Comparison of ENCODE assay signal across 23 cellular contexts in genomic region chr16:3528406-3528805, GRCh38. TPM values are rescaled to one million over a fixed set of nuclear protein-coding genes. Genes with fewer than 3 reads are reported as not detected.
DNase-seq lines count a peak whose midpoint lies in the region; ATAC-seq, FAIRE-seq and TF ChIP-seq lines count a peak whose summit lies in the region.
"Had no signal": no experiment of that assay in that cellular context is flagged by ENCODE, and none has a peak within 500 bp of the region (broad histone marks: within the 10 kb centered on the region; RNA-seq: fewer than 3 reads in every experiment).

No MANE protein-coding gene starts in this region.

- POLR2A ChIA-PET in CD4-positive, alpha-beta memory T cell (lab: Charles Lee; ENCODE audit: partially characterized antibody), result no interaction called here
- POLR2A ChIA-PET in K562 (lab: Yijun Ruan, JAX), result no interaction called here
- POLR2A ChIA-PET in naive thymus-derived CD4-positive, alpha-beta T cell (lab: Charles Lee), result interaction anchor here (0.6 to 1.2 kb wide), 2 partner anchors 31 to 42 kb away, joined by 3 to 5 read pairs; no protein-coding TSS in a partner anchor

- H3K79me1 ChIP-seq in H9 (ENCODE audit: insufficient read depth, low read depth, low read length, poor library complexity, severe bottlenecking), result no peaks in the 10 kb centered on the region

- no peak for FAIRE-seq in K562 (lab: Jason Lieb, UNC)
- FAIRE-seq: H54 had no signal

- H3K4me3 ChIP-seq in CD4-positive, alpha-beta memory T cell (ENCODE audit: low read length in 2 of 2), result no peak overlapping the region
- H3K4me3 ChIP-seq in K562, result no peak overlapping the region
- no peak overlapping the region for H3K4me3 ChIP-seq in naive thymus-derived CD4-positive, alpha-beta T cell (ENCODE audit: low read length)
- no peak overlapping the region for H3K4me3 ChIP-seq in aorta (ENCODE audit: low read length in 2 of 2)
- H3K4me3 ChIP-seq: SJSA1 had no signal

- H3K4me2 ChIP-seq in K562 (ENCODE audit: insufficient read depth, low read length) (no peak overlapping the region), H9 (ENCODE audit: insufficient read depth, insufficient read length, low read length) (no peak overlapping the region)

- H3K9me3 ChIP-seq in CD4-positive, alpha-beta memory T cell (ENCODE audit: control insufficient read depth in 1 of 2, low read length in 2 of 2), result no peaks in the 10 kb centered on the region
- H3K9me3 ChIP-seq in K562 (replicated peaks; ENCODE audit: control insufficient read depth, insufficient read depth, low read depth, low read length) (no peaks in the 10 kb centered on the region), aorta (ENCODE audit: control insufficient read depth, low read length) (no peaks in the 10 kb centered on the region), H9 (ENCODE audit: control insufficient read depth, low read depth, low read length) (no peaks in the 10 kb centered on the region)
- no peaks in the 10 kb centered on the region for H3K9me3 ChIP-seq in naive thymus-derived CD4-positive, alpha-beta T cell (ENCODE audit: control insufficient read depth in 2 of 3, low read length in 3 of 3)
- H3K9me3 ChIP-seq: SJSA1 had no signal

- no peak overlapping the region for H4K5ac ChIP-seq in H9 (ENCODE audit: insufficient read length, low read depth, low read length)

- no peak for DNase-seq in activated CD8-positive, alpha-beta memory T cell treated with anti-CD3 and anti-CD28 coated beads, Interleukin-2, amount 10 ng/mL, durations not matched to agents 7 days and 5 days
- DNase-seq in activated CD8-positive, alpha-beta memory T cell treated with anti-CD3 and anti-CD28 coated beads, Interleukin-2, amount 50 U/mL, for 4 hours, result no peak
- DNase-seq in CD4-positive, alpha-beta memory T cell, result no peak
- DNase-seq in K562 (ENCODE audit: extremely low read depth in 1 of 4, low spot score in 3 of 4), result no peak
- DNase-seq in naive thymus-derived CD4-positive, alpha-beta T cell, result no peak
- DNase-seq in aorta, result no peak
- no peak for DNase-seq in H9
- DNase-seq: 8988T, AML-193, DMS79, Kasumi-1, NCI-H1417, NCI-H1694 treated with DMSO at 0.1 percent for 48 hours, NCI-H446, NCI-H526, OCI-M1 had no signal

- H2BK20ac ChIP-seq in H9 (ENCODE audit: low read depth, low read length, poor library complexity, severe bottlenecking), result no peak overlapping the region

- H4K8ac ChIP-seq in H9 (replicated peaks; ENCODE audit: insufficient read length, low read depth, low read length), result no peak overlapping the region

- H4K20me1 ChIP-seq in K562 (replicated peaks; ENCODE audit: control insufficient read depth, insufficient read depth, low read length), result no peaks in the 10 kb centered on the region
- H4K20me1 ChIP-seq in H9 (ENCODE audit: control insufficient read depth, insufficient read depth, insufficient read length), result no peaks in the 10 kb centered on the region

- peaks cover 14% of the 10 kb centered on the region for H3K4me1 Mint-ChIP-seq in activated CD8-positive, alpha-beta memory T cell treated with anti-CD3 and anti-CD28 coated beads, Interleukin-2, amount 10 ng/mL, durations not matched to agents 7 days and 5 days
- peaks cover 8 to 23% (median 12%) of the 10 kb centered on the region in 4 donors for H3K4me1 Mint-ChIP-seq in CD4-positive, alpha-beta memory T cell
- H3K4me1 Mint-ChIP-seq in naive thymus-derived CD4-positive, alpha-beta T cell, result peaks cover 9 to 38% (median 26%) of the 10 kb centered on the region in 7 donors
- H3K4me1 Mint-ChIP-seq in H9, result no peaks in the 10 kb centered on the region

- H3K18ac ChIP-seq in H9 (ENCODE audit: insufficient read length, low read depth, low read length), result no peak overlapping the region

- no peak for ATAC-seq in activated CD8-positive, alpha-beta memory T cell treated with anti-CD3 and anti-CD28 coated beads, Interleukin-2, amount 10 ng/mL, durations not matched to agents 7 days and 5 days
- no peak for ATAC-seq in K562
- no peak for ATAC-seq in naive thymus-derived CD4-positive, alpha-beta T cell
- no peak for ATAC-seq in aorta (ENCODE audit: low FRiP score)
- no peak for ATAC-seq in GM18502 (IDR thresholded peaks at IDR 0.05; ENCODE audit: poor library complexity, unreplicated experiment)
- ATAC-seq: Right ventricle myocardium inferior had no signal

- H2AFZ ChIP-seq in K562 (ENCODE audit: low read depth, low read length) (no peak overlapping the region), H9 (ENCODE audit: low read length) (no peak overlapping the region)

- H2AK5ac ChIP-seq in H9 (ENCODE audit: insufficient read length, low read length), result no peak overlapping the region

- no peak overlapping the region for H3K4me3 Mint-ChIP-seq in activated CD8-positive, alpha-beta memory T cell treated with anti-CD3 and anti-CD28 coated beads, Interleukin-2, amount 10 ng/mL, durations not matched to agents 7 days and 5 days
- H3K4me3 Mint-ChIP-seq in CD4-positive, alpha-beta memory T cell, result no peak overlapping the region
- no peak overlapping the region for H3K4me3 Mint-ChIP-seq in naive thymus-derived CD4-positive, alpha-beta T cell
- no peak overlapping the region for H3K4me3 Mint-ChIP-seq in H9

- H3K9ac ChIP-seq in K562 (ENCODE audit: insufficient read depth in 1 of 2, low read depth in 2 of 2, low read length in 2 of 2) (no peak overlapping the region), H9 (ENCODE audit: extremely low read depth, insufficient read length, low read length) (no peak overlapping the region)

- peak overlapping the region; percentile 11 for H3K27ac Mint-ChIP-seq in activated CD8-positive, alpha-beta memory T cell treated with anti-CD3 and anti-CD28 coated beads, Interleukin-2, amount 10 ng/mL, durations not matched to agents 7 days and 5 days
- peak overlapping the region in 5 of 7 donors; percentile 8 to 90 (median 49) for H3K27ac Mint-ChIP-seq in CD4-positive, alpha-beta memory T cell
- peak overlapping the region in 6 of 9 donors; percentile 24 to 88 (median 68) for H3K27ac Mint-ChIP-seq in naive thymus-derived CD4-positive, alpha-beta T cell
- H3K27ac Mint-ChIP-seq in H9, result no peak overlapping the region
- H3K27ac Mint-ChIP-seq: IgD-negative memory B cell had no signal

- no peak for TF ChIP-seq EP300 in K562 (IDR thresholded peaks at IDR 0.05; ENCODE audit: low read length)

- peaks cover 3% of the 10 kb centered on the region for H3K9me1 ChIP-seq in K562 (ENCODE audit: control insufficient read depth, insufficient read depth, low read length)

- in situ Hi-C loops in K562 (cut with MboI), result no loop called here

- no peaks in the 10 kb centered on the region for H3K79me2 ChIP-seq in K562 (ENCODE audit: control insufficient read depth, insufficient read depth, low read length)
- no peaks in the 10 kb centered on the region for H3K79me2 ChIP-seq in H9 (ENCODE audit: insufficient read depth, low read length)

- no TSS peak for BruUV-seq in K562 (replicated peaks; lab: Mats Ljungman, UMichigan)

- CTCF ChIA-PET in activated CD8-positive, alpha-beta memory T cell treated with anti-CD3 and anti-CD28 coated beads, Interleukin-2, amount 10 ng/mL, durations not matched to agents 7 days and 5 days (lab: Charles Lee), result interaction anchor here (0.6 to 1.7 kb wide), 4 partner anchors 19 to 454 kb away, joined by 3 to 10 read pairs (median 4); no protein-coding TSS in a partner anchor
- CTCF ChIA-PET in CD4-positive, alpha-beta memory T cell (lab: Charles Lee; ENCODE audit: partially characterized antibody), result no interaction called here
- CTCF ChIA-PET in K562 (lab: Yijun Ruan, JAX; ENCODE audit: low intra/inter-chr PET ratio), result no interaction called here
- CTCF ChIA-PET in naive thymus-derived CD4-positive, alpha-beta T cell (lab: Charles Lee), result interaction anchor here (0.8 kb wide), 1 partner anchor 149 kb away, joined by 3 read pairs; no protein-coding TSS in a partner anchor

- WGBS in K562 (ENCODE audit: insufficient coverage, low coverage, missing lambda C conversion rate), result 57% methylated on average over 2 of the region's 2 CpGs
- WGBS in aorta, 2 donors, result 96 to 97% methylated on average over 2 of the region's 2 CpGs
- WGBS in H9 (ENCODE audit: extremely low coverage, insufficient read length, low lambda C conversion rate), result no CpG with 5 or more reads among the region's 2 CpGs

- no peak for TF ChIP-seq CTCF in K562 (IDR thresholded peaks at IDR 0.05 in 2 of 3, conservative IDR thresholded peaks at IDR 0.05 in 1 of 3; ENCODE audit: insufficient read depth in 2 of 3, low read depth in 1 of 3, low read length in 3 of 3)
- no peak for TF ChIP-seq CTCF in H9 (conservative IDR thresholded peaks at IDR 0.05)

- no peak overlapping the region for H2BK5ac ChIP-seq in H9 (ENCODE audit: insufficient read length, low read length)

- H3K9me3 Mint-ChIP-seq in activated CD8-positive, alpha-beta memory T cell treated with anti-CD3 and anti-CD28 coated beads, Interleukin-2, amount 10 ng/mL, durations not matched to agents 7 days and 5 days (ENCODE audit: low read depth), result no peaks in the 10 kb centered on the region
- no peaks in the 10 kb centered on the region for H3K9me3 Mint-ChIP-seq in CD4-positive, alpha-beta memory T cell
- H3K9me3 Mint-ChIP-seq in naive thymus-derived CD4-positive, alpha-beta T cell, result peaks cover 0 to 2% (median 0%) of the 10 kb centered on the region in 11 donors
- H3K9me3 Mint-ChIP-seq in H9, result peaks cover 16 to 17% of the 10 kb centered on the region in 2 experiments; a peak in 4 of 5 replicates
- H3K9me3 Mint-ChIP-seq: IgD-negative memory B cell had no signal

- H3K56ac ChIP-seq in H9 (ENCODE audit: insufficient read length, low read depth, low read length), result no peak overlapping the region

- no peak for TF ChIP-seq RAD21 in K562 (CRISPR knock-in tag; conservative IDR thresholded peaks at IDR 0.05 in 1 of 2, IDR thresholded peaks at IDR 0.05 in 1 of 2)

- H3K36me3 ChIP-seq in CD4-positive, alpha-beta memory T cell (ENCODE audit: insufficient read depth, low read length), result peaks cover 18% of the 10 kb centered on the region
- H3K36me3 ChIP-seq in K562 (ENCODE audit: control insufficient read depth, insufficient read depth, low read length) (peaks cover under 1% of the 10 kb centered on the region; the same call in 1 of the 3 replicates), aorta (ENCODE audit: control insufficient read depth in 1 of 2, insufficient read depth in 2 of 2, low read length in 1 of 2) (peaks cover 0 to 3% of the 10 kb centered on the region in 2 donors)
- peaks cover 6 to 53% (median 19%) of the 10 kb centered on the region in 3 experiments for H3K36me3 ChIP-seq in naive thymus-derived CD4-positive, alpha-beta T cell (ENCODE audit: control insufficient read depth in 2 of 3, insufficient read depth in 3 of 3, low read length in 3 of 3)

- intact Hi-C loops in CD4-positive, alpha-beta memory T cell (cut with micrococcal nuclease), result no loop called here
- intact Hi-C loops in K562 (cut with micrococcal nuclease), result loop anchor here (5.0 kb wide), 1 partner anchor 119 kb away; no protein-coding TSS in a partner anchor
- intact Hi-C loops in naive thymus-derived CD4-positive, alpha-beta T cell (cut with micrococcal nuclease), result no loop called here
- intact Hi-C loops in aorta (cut with DNase I), result loop anchor here in 1 of 2 donors (5.0 kb wide), 1 partner anchor 84 kb away; the partner anchor contains the start of gene SLX4

- TF ChIP-seq POLR2A in K562 (conservative IDR thresholded peaks at IDR 0.05), result no peak

- no peaks in the 10 kb centered on the region for H3K27me3 Mint-ChIP-seq in activated CD8-positive, alpha-beta memory T cell treated with anti-CD3 and anti-CD28 coated beads, Interleukin-2, amount 10 ng/mL, durations not matched to agents 7 days and 5 days
- no peaks in the 10 kb centered on the region for H3K27me3 Mint-ChIP-seq in CD4-positive, alpha-beta memory T cell
- no peaks in the 10 kb centered on the region for H3K27me3 Mint-ChIP-seq in naive thymus-derived CD4-positive, alpha-beta T cell
- no peaks in the 10 kb centered on the region for H3K27me3 Mint-ChIP-seq in H9 (ENCODE audit: low read depth)
- H3K27me3 Mint-ChIP-seq: IgD-negative memory B cell had no signal

- peaks cover 13% of the 10 kb centered on the region for H3K36me3 Mint-ChIP-seq in activated CD8-positive, alpha-beta memory T cell treated with anti-CD3 and anti-CD28 coated beads, Interleukin-2, amount 10 ng/mL, durations not matched to agents 7 days and 5 days
- H3K36me3 Mint-ChIP-seq in CD4-positive, alpha-beta memory T cell, result peaks cover 26 to 44% of the 10 kb centered on the region in 2 donors
- peaks cover 0 to 33% (median 25%) of the 10 kb centered on the region in 5 donors for H3K36me3 Mint-ChIP-seq in naive thymus-derived CD4-positive, alpha-beta T cell
- H3K36me3 Mint-ChIP-seq in H9 (ENCODE audit: insufficient read depth in 1 of 3, low read depth in 3 of 3), result peaks cover 42 to 57% (median 53%) of the 10 kb centered on the region in 3 experiments

- H2BK120ac ChIP-seq in H9 (ENCODE audit: low read depth, low read length, poor library complexity, severe bottlenecking), result no peak overlapping the region

- no peak overlapping the region for H3T11ph ChIP-seq in H9 (ENCODE audit: low read length)

- no peaks in the 10 kb centered on the region for H3K27me3 ChIP-seq in CD4-positive, alpha-beta memory T cell (ENCODE audit: insufficient read depth, low read length)
- H3K27me3 ChIP-seq in K562 (ENCODE audit: control insufficient read depth in 2 of 2, insufficient read depth in 2 of 2, low read length in 2 of 2), result no peaks in the 10 kb centered on the region
- no peaks in the 10 kb centered on the region for H3K27me3 ChIP-seq in naive thymus-derived CD4-positive, alpha-beta T cell (ENCODE audit: control insufficient read depth in 2 of 2, insufficient read depth in 2 of 2, low read length in 2 of 2)
- no peaks in the 10 kb centered on the region for H3K27me3 ChIP-seq in aorta (ENCODE audit: control insufficient read depth in 1 of 2, insufficient read depth in 2 of 2, low read length in 1 of 2)
- H3K27me3 ChIP-seq in H9 (ENCODE audit: insufficient read depth, low read length), result no peaks in the 10 kb centered on the region
- H3K27me3 ChIP-seq: SJSA1 had no signal

- no peak overlapping the region for H3K27ac ChIP-seq in CD4-positive, alpha-beta memory T cell (ENCODE audit: low read depth, low read length)
- H3K27ac ChIP-seq in K562 (ENCODE audit: extremely low read depth, low read depth, low read length) (no peak overlapping the region), aorta (ENCODE audit: low read depth in 1 of 2, low read length in 2 of 2) (no peak overlapping the region), H9 (ENCODE audit: insufficient read length, low read depth, low read length) (no peak overlapping the region)
- H3K27ac ChIP-seq in naive thymus-derived CD4-positive, alpha-beta T cell (ENCODE audit: low read depth, low read length), result no peak overlapping the region
- H3K27ac ChIP-seq: C4-2B, SJSA1 had no signal

- H3K23me2 ChIP-seq in H9 (ENCODE audit: insufficient read length, low read depth, low read length, poor library complexity, severe bottlenecking), result no peaks in the 10 kb centered on the region

- H3K4ac ChIP-seq in H9 (ENCODE audit: low read depth, low read length), result no peak overlapping the region

- no peaks in the 10 kb centered on the region for H3K4me1 ChIP-seq in CD4-positive, alpha-beta memory T cell (ENCODE audit: insufficient read depth, low read length)
- H3K4me1 ChIP-seq in K562 (replicated peaks in 1 of 2; ENCODE audit: control insufficient read depth in 2 of 2, insufficient read depth in 2 of 2, low read length in 2 of 2), result no peaks in the 10 kb centered on the region
- no peaks in the 10 kb centered on the region for H3K4me1 ChIP-seq in naive thymus-derived CD4-positive, alpha-beta T cell (ENCODE audit: control insufficient read depth in 2 of 2, insufficient read depth in 2 of 2, low read length in 2 of 2)
- no peaks in the 10 kb centered on the region for H3K4me1 ChIP-seq in aorta (ENCODE audit: control insufficient read depth in 1 of 2, insufficient read depth in 2 of 2, low read length in 2 of 2)
- H3K4me1 ChIP-seq in H9 (ENCODE audit: insufficient read depth, low read length), result no peaks in the 10 kb centered on the region
- H3K4me1 ChIP-seq: SJSA1 had no signal

- H4K91ac ChIP-seq in H9 (ENCODE audit: insufficient read length, low read depth, low read length), result no peak overlapping the region

- no peak overlapping the region for H3K14ac ChIP-seq in H9 (ENCODE audit: insufficient read depth, low read length)

- H3K23ac ChIP-seq in H9 (ENCODE audit: insufficient read length, low read depth, low read length), result no peak overlapping the region

- H2BK15ac ChIP-seq in H9 (ENCODE audit: low read depth, low read length), result no peak overlapping the region

- no peak overlapping the region for H2BK12ac ChIP-seq in H9 (ENCODE audit: insufficient read length, low read depth, low read length)

RNA-seq across cellular contexts. Expression of gene CLUAP1, which starts 27.6 kb away (rescaled TPM):
- 10 to 100 TPM; 11.4 to 18.0 TPM for total RNA-seq in activated CD8-positive, alpha-beta memory T cell treated with anti-CD3 and anti-CD28 coated beads, Interleukin-2, amount 10 ng/mL, durations not matched to agents 7 days and 5 days
- total RNA-seq in CD4-positive, alpha-beta memory T cell, result 10 to 100 TPM; 24.6 to 25.4 TPM
- 10 to 100 TPM; 26.4 to 41.5 TPM for polyA plus RNA-seq in CD4-positive, alpha-beta memory T cell
- total RNA-seq in K562 (2011; cell fraction: chromatin; rRNA removed; ENCODE audit: low replicate concordance), result 4.7 and 8.8 TPM in 2 replicates
- total RNA-seq in K562 (2011; cell fraction: nucleolus; rRNA removed), result 2.0 and 3.0 TPM in 2 replicates
- 3.7 and 4.2 TPM in 2 replicates for total RNA-seq in K562 (2011; cell fraction: nucleoplasm; rRNA removed)
- total RNA-seq in K562 (2014; rRNA removed), result 4.8 and 6.8 TPM in 2 replicates
- total RNA-seq in K562 (2014; rRNA removed; fragmentation: Illumina TruSeq; extraction: Trizol), result 10.8 and 11.0 TPM in 2 replicates
- total RNA-seq in K562 (2015; rRNA removed; fragmentation: Illumina TruSeq; extraction: Trizol), result 6.9 TPM in 2 replicates
- total RNA-seq in K562 (2021), result 6.2 and 6.7 TPM in 2 replicates
- polyA plus RNA-seq in K562 (2011; rRNA removed), result 2.2 and 7.8 TPM in 2 replicates
- 1.1 and 1.7 TPM in 2 replicates for polyA plus RNA-seq in K562 (2011; cell fraction: cytosol; rRNA removed)
- 3.2 and 3.3 TPM in 2 replicates for polyA plus RNA-seq in K562 (2011; cell fraction: nucleus; rRNA removed)
- polyA plus RNA-seq in K562 (2012), result 5.3 and 6.6 TPM in 2 replicates
- 5.9 and 8.3 TPM in 2 replicates for polyA plus RNA-seq in K562 (2014; fragmentation: Illumina TruSeq; extraction: Trizol)
- 10 to 100 TPM; 11.1 to 17.6 TPM for polyA plus RNA-seq in K562 (2014; fragmentation: Nextera tagmentation; extraction: Ambion mirVana)
- 4.9 and 6.6 TPM in 2 replicates for polyA plus RNA-seq in K562 (2014; rRNA removed)
- polyA minus RNA-seq in K562 (2011; rRNA and poly(A)+ RNA removed), result 9.2 and 14.1 TPM in 2 replicates
- 2.0 and 6.1 TPM in 2 replicates for polyA minus RNA-seq in K562 (2011; cell fraction: cytosol; rRNA and poly(A)+ RNA removed)
- 3.0 and 3.2 TPM in 2 replicates for polyA minus RNA-seq in K562 (2011; cell fraction: nucleus; rRNA and poly(A)+ RNA removed)
- 10 to 100 TPM; 16.9 to 33.2 (median 28.0) TPM for total RNA-seq in naive thymus-derived CD4-positive, alpha-beta T cell
- 10 to 100 TPM; 31.5 to 44.2 TPM for polyA plus RNA-seq in naive thymus-derived CD4-positive, alpha-beta T cell
- 10 to 100 TPM; 15.3 to 23.7 TPM for total RNA-seq in aorta
- 10 to 100 TPM; 12.3 to 22.2 TPM for polyA plus RNA-seq in aorta
- 10.6 and 13.4 TPM in 2 replicates for total RNA-seq in H9 (2021)

RNA-seq across cellular contexts. Expression of gene C16orf90, which starts 33.1 kb away (rescaled TPM):
- not detected for total RNA-seq in activated CD8-positive, alpha-beta memory T cell treated with anti-CD3 and anti-CD28 coated beads, Interleukin-2, amount 10 ng/mL, durations not matched to agents 7 days and 5 days
- not detected for total RNA-seq in CD4-positive, alpha-beta memory T cell
- polyA plus RNA-seq in CD4-positive, alpha-beta memory T cell, result not detected
- total RNA-seq in K562 (2011; cell fraction: chromatin; rRNA removed; ENCODE audit: low replicate concordance), result not detected in 2 replicates
- total RNA-seq in K562 (2011; cell fraction: nucleolus; rRNA removed), result not detected in 2 replicates
- not detected in 2 replicates for total RNA-seq in K562 (2011; cell fraction: nucleoplasm; rRNA removed)
- total RNA-seq in K562 (2014; rRNA removed), result not detected in 2 replicates
- total RNA-seq in K562 (2014; rRNA removed; fragmentation: Illumina TruSeq; extraction: Trizol), result not detected in 2 replicates
- total RNA-seq in K562 (2015; rRNA removed; fragmentation: Illumina TruSeq; extraction: Trizol), result not detected in 2 replicates
- total RNA-seq in K562 (2021), result not detected in 2 replicates
- polyA plus RNA-seq in K562 (2011; rRNA removed), result not detected in 2 replicates
- not detected in 2 replicates for polyA plus RNA-seq in K562 (2011; cell fraction: cytosol; rRNA removed)
- polyA plus RNA-seq in K562 (2011; cell fraction: nucleus; rRNA removed), result not detected in 2 replicates
- polyA plus RNA-seq in K562 (2012), result not detected in 2 replicates
- polyA plus RNA-seq in K562 (2014; fragmentation: Illumina TruSeq; extraction: Trizol), result not detected in 2 replicates
- polyA plus RNA-seq in K562 (2014; fragmentation: Nextera tagmentation; extraction: Ambion mirVana), result not detected
- polyA plus RNA-seq in K562 (2014; rRNA removed), result not detected in 2 replicates
- not detected in 2 replicates for polyA minus RNA-seq in K562 (2011; rRNA and poly(A)+ RNA removed)
- not detected in 2 replicates for polyA minus RNA-seq in K562 (2011; cell fraction: cytosol; rRNA and poly(A)+ RNA removed)
- polyA minus RNA-seq in K562 (2011; cell fraction: nucleus; rRNA and poly(A)+ RNA removed), result not detected in 2 replicates
- total RNA-seq in naive thymus-derived CD4-positive, alpha-beta T cell, result not detected
- polyA plus RNA-seq in naive thymus-derived CD4-positive, alpha-beta T cell, result not detected
- total RNA-seq in aorta, result not detected
- polyA plus RNA-seq in aorta, result not detected
- not detected in 2 replicates for total RNA-seq in H9 (2021)
- total RNA-seq: MCF 10A, Right ventricle myocardium inferior, SJSA1 had no signal
- polyA plus RNA-seq: IgD-negative memory B cell had no signal

RNA-seq across cellular contexts. Expression of gene NLRC3, which starts 48.8 kb away (rescaled TPM):
- total RNA-seq in activated CD8-positive, alpha-beta memory T cell treated with anti-CD3 and anti-CD28 coated beads, Interleukin-2, amount 10 ng/mL, durations not matched to agents 7 days and 5 days, result 100 to 1,000 TPM in 1 of 2 experiments, 10 to 100 TPM in 1; 77.2 to 116 TPM
- 100 to 1,000 TPM; 111 TPM for total RNA-seq in CD4-positive, alpha-beta memory T cell
- polyA plus RNA-seq in CD4-positive, alpha-beta memory T cell, result 10 to 100 TPM; 13.1 to 39.3 TPM
- total RNA-seq in K562 (2011; cell fraction: chromatin; rRNA removed; ENCODE audit: low replicate concordance), result 0.07 TPM in 1 of 2 replicates, not detected in the other
- total RNA-seq in K562 (2011; cell fraction: nucleolus; rRNA removed), result under 0.01 TPM in 1 of 2 replicates, not detected in the other
- total RNA-seq in K562 (2011; cell fraction: nucleoplasm; rRNA removed), result not detected in 2 replicates
- total RNA-seq in K562 (2014; rRNA removed) (not detected in 2 replicates), K562 (2014; rRNA removed; fragmentation: Illumina TruSeq; extraction: Trizol) (not detected in 2 replicates), K562 (2015; rRNA removed; fragmentation: Illumina TruSeq; extraction: Trizol) (not detected in 2 replicates), K562 (2021) (0.13 and 0.22 TPM in 2 replicates), aorta (1 to 10 TPM in 1 of 2 donors, under 1 TPM in 1; 0.97 to 2.3 TPM), H9 (2021) (0.44 TPM in 2 replicates)
- polyA plus RNA-seq in K562 (2011; rRNA removed) (0.03 TPM in 1 of 2 replicates, not detected in the other), K562 (2014; fragmentation: Illumina TruSeq; extraction: Trizol) (not detected in 2 replicates), K562 (2014; fragmentation: Nextera tagmentation; extraction: Ambion mirVana) (under 1 TPM; 0.03 to 0.04 TPM), K562 (2014; rRNA removed) (0.03 TPM in 1 of 2 replicates, not detected in the other), aorta (under 1 TPM in 1 of 2 donors, not detected in 1; 0.38 TPM)
- 0.03 TPM in 1 of 2 replicates, not detected in the other for polyA plus RNA-seq in K562 (2011; cell fraction: cytosol; rRNA removed)
- 0.09 TPM in 1 of 2 replicates, not detected in the other for polyA plus RNA-seq in K562 (2011; cell fraction: nucleus; rRNA removed)
- 0.08 and 0.10 TPM in 2 replicates for polyA plus RNA-seq in K562 (2012)
- not detected in 2 replicates for polyA minus RNA-seq in K562 (2011; rRNA and poly(A)+ RNA removed)
- not detected in 2 replicates for polyA minus RNA-seq in K562 (2011; cell fraction: cytosol; rRNA and poly(A)+ RNA removed)
- under 0.01 TPM in 2 replicates for polyA minus RNA-seq in K562 (2011; cell fraction: nucleus; rRNA and poly(A)+ RNA removed)
- total RNA-seq in naive thymus-derived CD4-positive, alpha-beta T cell, result 10 to 100 TPM; 64.1 to 91.3 (median 87.3) TPM
- polyA plus RNA-seq in naive thymus-derived CD4-positive, alpha-beta T cell, result 10 to 100 TPM; 22.2 to 40.1 TPM
- total RNA-seq: MCF 10A, SJSA1 had no signal

Comparison
In these comparisons a context has a peak if more than half of its experiments do, and no peak if none do; other contexts are left out.
1. H3K27ac Mint-ChIP-seq: peak in activated CD8-positive, alpha-beta memory T cell treated with anti-CD3 and anti-CD28 coated beads, Interleukin-2, amount 10 ng/mL, durations not matched to agents 7 days and 5 days (single experiment), CD4-positive, alpha-beta memory T cell (5 of 7) and naive thymus-derived CD4-positive, alpha-beta T cell (6 of 9); none in H9 (0 of 3).
2. RNA of gene NLRC3, which starts 48.8 kb away (total RNA-seq): 77.2 to 116 TPM in activated CD8-positive, alpha-beta memory T cell treated with anti-CD3 and anti-CD28 coated beads, Interleukin-2, amount 10 ng/mL, durations not matched to agents 7 days and 5 days, 111 TPM in CD4-positive, alpha-beta memory T cell and 64.1 to 91.3 TPM in naive thymus-derived CD4-positive, alpha-beta T cell; 0.97 to 2.3 TPM in aorta, 0.44 TPM in H9 and under 0.01 to 0.22 TPM in K562; every median in the first group is over 10 times any median in the second.
3. CTCF ChIA-PET loops: an anchor here in activated CD8-positive, alpha-beta memory T cell treated with anti-CD3 and anti-CD28 coated beads, Interleukin-2, amount 10 ng/mL, durations not matched to agents 7 days and 5 days (0.6 to 1.7 kb wide) and naive thymus-derived CD4-positive, alpha-beta T cell (0.8 kb wide); none called in CD4-positive, alpha-beta memory T cell and K562.